Comparison of ENCODE assay signal across 1 cellular context in genomic region chr13:51478418-51479198, GRCh38.
TF ChIP-seq lines count a peak whose summit lies in the region.

No MANE protein-coding gene starts in this region.

TF ChIP-seq in WTC11, 78 proteins besides CTCF, POLR2A, EP300 and RAD21:
- TF ChIP-seq IRF2 (CRISPR knock-in tag; IDR thresholded peaks at IDR 0.05; ENCODE audit: borderline replicate concordance, low read depth) (no peak), E2F4 (CRISPR knock-in tag; IDR thresholded peaks at IDR 0.05; ENCODE audit: borderline replicate concordance, low read depth) (no peak), ATF1 (CRISPR knock-in tag; IDR thresholded peaks at IDR 0.05) (no peak), ZNF138 (CRISPR knock-in tag; conservative IDR thresholded peaks at IDR 0.05) (no peak), RORB (CRISPR knock-in tag; IDR thresholded peaks at IDR 0.05) (no peak), NR2C2 (CRISPR knock-in tag; IDR thresholded peaks at IDR 0.05) (no peak), ZNF121 (CRISPR knock-in tag; IDR thresholded peaks at IDR 0.05) (no peak), MXD4 (CRISPR knock-in tag; IDR thresholded peaks at IDR 0.05; ENCODE audit: borderline replicate concordance) (no peak), TEAD4 (CRISPR knock-in tag; IDR thresholded peaks at IDR 0.05) (no peak), JUN (CRISPR knock-in tag; IDR thresholded peaks at IDR 0.05) (no peak), GRHL2 (CRISPR knock-in tag; IDR thresholded peaks at IDR 0.05; ENCODE audit: insufficient replicate concordance, severe bottlenecking) (no peak), TCF7 (CRISPR knock-in tag; IDR thresholded peaks at IDR 0.05; ENCODE audit: low read depth) (no peak), FOXP1 (CRISPR knock-in tag; IDR thresholded peaks at IDR 0.05; ENCODE audit: borderline replicate concordance) (no peak), RELA (CRISPR knock-in tag; IDR thresholded peaks at IDR 0.05; ENCODE audit: borderline replicate concordance) (no peak), ARID4B (CRISPR knock-in tag; IDR thresholded peaks at IDR 0.05; ENCODE audit: borderline replicate concordance) (no peak)
- TF ChIP-seq, protein P1, sequence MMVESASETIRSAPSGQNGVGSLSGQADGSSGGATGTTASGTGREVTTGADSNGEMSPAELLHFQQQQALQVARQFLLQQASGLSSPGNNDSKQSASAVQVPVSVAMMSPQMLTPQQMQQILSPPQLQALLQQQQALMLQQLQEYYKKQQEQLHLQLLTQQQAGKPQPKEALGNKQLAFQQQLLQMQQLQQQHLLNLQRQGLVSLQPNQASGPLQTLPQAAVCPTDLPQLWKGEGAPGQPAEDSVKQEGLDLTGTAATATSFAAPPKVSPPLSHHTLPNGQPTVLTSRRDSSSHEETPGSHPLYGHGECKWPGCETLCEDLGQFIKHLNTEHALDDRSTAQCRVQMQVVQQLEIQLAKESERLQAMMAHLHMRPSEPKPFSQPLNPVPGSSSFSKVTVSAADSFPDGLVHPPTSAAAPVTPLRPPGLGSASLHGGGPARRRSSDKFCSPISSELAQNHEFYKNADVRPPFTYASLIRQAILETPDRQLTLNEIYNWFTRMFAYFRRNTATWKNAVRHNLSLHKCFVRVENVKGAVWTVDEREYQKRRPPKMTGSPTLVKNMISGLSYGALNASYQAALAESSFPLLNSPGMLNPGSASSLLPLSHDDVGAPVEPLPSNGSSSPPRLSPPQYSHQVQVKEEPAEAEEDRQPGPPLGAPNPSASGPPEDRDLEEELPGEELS (CRISPR knock-in tag; IDR thresholded peaks at IDR 0.05): no peak
